28 cellular contexts compared by ENCODE assay signal in the genomic region with DNA sequence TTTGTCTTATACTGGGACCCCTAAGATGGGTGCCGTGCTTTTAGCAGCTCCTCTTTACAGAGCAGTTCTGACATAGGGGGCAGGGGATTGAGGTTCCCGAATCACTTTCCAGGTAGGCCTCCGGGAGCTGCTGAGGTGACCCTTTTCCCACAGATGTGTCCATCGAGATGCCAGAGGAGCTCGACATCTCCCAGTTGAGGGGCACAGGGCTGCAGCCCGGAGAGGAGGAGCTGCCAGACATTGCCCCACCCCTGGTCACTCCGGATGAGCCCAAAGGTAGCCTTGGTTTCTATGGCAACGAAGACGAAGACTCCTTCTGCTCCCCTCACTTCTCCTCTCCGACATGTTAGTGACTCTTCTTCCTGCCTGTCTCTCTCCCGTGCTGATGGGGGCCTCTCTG. TPM values are rescaled to one million over a fixed set of nuclear protein-coding genes. Genes with fewer than 3 reads are reported as not detected.
"Had no signal": no experiment of that assay in that cellular context is flagged by ENCODE, and none has a peak within 500 bp of the region (broad histone marks: within the 10 kb centered on the region; RNA-seq: fewer than 3 reads in every experiment).

No MANE protein-coding gene starts in this region.

- H3K9me3 ChIP-seq: Peyer's patch, SJSA1 had no signal

- H3K27ac ChIP-seq: brain microvascular endothelial cell, cardiac muscle cell, Peyer's patch, RWPE1, SJSA1 had no signal

- H3K27ac Mint-ChIP-seq: activated CD4-positive, alpha-beta memory T cell treated with anti-CD3 and anti-CD28 coated beads for 36 hours; activated CD4-positive, alpha-beta T cell treated with anti-CD3 and anti-CD28 coated beads, Interleukin-2, amount 10 ng/mL, durations not matched to agents 7 days and 5 days; activated naive CD4-positive, alpha-beta T cell treated with anti-CD3 and anti-CD28 coated beads for 36 hours; activated naive CD8-positive, alpha-beta T cell had no signal

- H3K4me3 Mint-ChIP-seq: activated CD4-positive, alpha-beta memory T cell treated with anti-CD3 and anti-CD28 coated beads for 36 hours; activated CD4-positive, alpha-beta T cell treated with anti-CD3 and anti-CD28 coated beads, Interleukin-2, amount 10 ng/mL, durations not matched to agents 7 days and 5 days; activated naive CD4-positive, alpha-beta T cell treated with anti-CD3 and anti-CD28 coated beads for 36 hours; activated naive CD8-positive, alpha-beta T cell; activated T-cell treated with anti-CD3 and anti-CD28 coated beads, Interleukin-2, amount 50 U/mL, for 4 hours had no signal

- DNase-seq: activated CD4-positive, alpha-beta memory T cell treated with anti-CD3 and anti-CD28 coated beads for 36 hours; activated CD4-positive, alpha-beta T cell treated with anti-CD3 and anti-CD28 coated beads, Interleukin-2, amount 10 ng/mL, durations not matched to agents 7 days and 5 days; activated CD4-positive, CD25-positive, alpha-beta regulatory T cell; activated CD8-positive, alpha-beta memory T cell treated with anti-CD3 and anti-CD28 coated beads for 24 hours; activated gamma-delta T cell; activated naive CD4-positive, alpha-beta T cell treated with anti-CD3 and anti-CD28 coated beads for 36 hours; activated T-cell treated with anti-CD3 and anti-CD28 coated beads, Interleukin-2, amount 50 U/mL, for 4 hours; amygdala; brain microvascular endothelial cell; cerebellar nuclear complex; Karpas-422; MM.1S; NCI-H1105; NCI-H1436; NCI-H1694 treated with DMSO at 0.1 percent for 48 hours; NCI-H2029 treated with DMSO at 0.1 percent for 48 hours; NCI-H345; NCI-H510A treated with DMSO at 0.1 percent for 48 hours; NCI-H69; Peyer's patch; Right ventricle myocardium superior; SW 1271; T1000 had no signal

- H3K9me3 Mint-ChIP-seq: activated CD4-positive, alpha-beta memory T cell treated with anti-CD3 and anti-CD28 coated beads for 36 hours; activated CD4-positive, alpha-beta T cell treated with anti-CD3 and anti-CD28 coated beads, Interleukin-2, amount 10 ng/mL, durations not matched to agents 7 days and 5 days; activated naive CD4-positive, alpha-beta T cell treated with anti-CD3 and anti-CD28 coated beads for 36 hours; activated T-cell treated with anti-CD3 and anti-CD28 coated beads, Interleukin-2, amount 50 U/mL, for 4 hours had no signal

- H3K27me3 Mint-ChIP-seq: activated CD4-positive, alpha-beta memory T cell treated with anti-CD3 and anti-CD28 coated beads for 36 hours; activated CD4-positive, alpha-beta T cell treated with anti-CD3 and anti-CD28 coated beads, Interleukin-2, amount 10 ng/mL, durations not matched to agents 7 days and 5 days; activated naive CD8-positive, alpha-beta T cell had no signal

- ATAC-seq: activated T-cell treated with anti-CD3 and anti-CD28 coated beads, Interleukin-2, amount 50 U/mL, for 4 hours; SK-N-SH treated with all-trans-retinoic acid at 6 μM for 48 hours had no signal

RNA-seq across cellular contexts. Expression of a gene that starts 22.3 kb away (rescaled TPM):
- total RNA-seq: activated CD4-positive, alpha-beta T cell treated with anti-CD3 and anti-CD28 coated beads, Interleukin-2, amount 10 ng/mL, durations not matched to agents 7 days and 5 days; SJSA1 had no signal
